9 cellular contexts compared by ENCODE assay signal in genomic region chr1:236282719-236283118, GRCh38. TPM values are rescaled to one million over a fixed set of nuclear protein-coding genes. Genes with fewer than 3 reads are reported as not detected.
DNase-seq lines count a peak whose midpoint lies in the region; ATAC-seq and TF ChIP-seq lines count a peak whose summit lies in the region.
"Had no signal": no experiment of that assay in that cellular context is flagged by ENCODE, and none has a peak within 500 bp of the region (broad histone marks: within the 10 kb centered on the region; RNA-seq: fewer than 3 reads in every experiment).

No MANE protein-coding gene starts in this region.

- H3K79me1 ChIP-seq in IMR-90 (ENCODE audit: low read depth in 1 of 2, low read length in 2 of 2): no peaks in the 10 kb centered on the region

- H2BK20ac ChIP-seq in IMR-90 (ENCODE audit: low read depth, low read length): no peak overlapping the region

- no peak overlapping the region for H4K8ac ChIP-seq in IMR-90 (ENCODE audit: low read depth in 2 of 2, low read length in 2 of 2)

- H3K4ac ChIP-seq in IMR-90 (ENCODE audit: low read depth, low read length): no peak overlapping the region

- H3K36me3 Mint-ChIP-seq in CD4-positive, CD25-positive, alpha-beta regulatory T cell: peaks cover 5% of the 10 kb centered on the region
- H3K36me3 Mint-ChIP-seq in central memory CD8-positive, alpha-beta T cell (ENCODE audit: insufficient read depth): peaks cover 4% of the 10 kb centered on the region
- no peaks in the 10 kb centered on the region for H3K36me3 Mint-ChIP-seq in natural killer cell treated with Interleukin-12 subunit alpha and Interleukin-12 subunit beta and Interleukin-15 and Interleukin-18, amount 100 ng/mL, for 72 hours

- H3K4me1 ChIP-seq in CD4-positive, CD25-positive, alpha-beta regulatory T cell (ENCODE audit: control insufficient read depth, insufficient read depth, low read length, poor library complexity, severe bottlenecking): peaks cover 20% of the 10 kb centered on the region
- H3K4me1 ChIP-seq in IMR-90 (ENCODE audit: control insufficient read depth, insufficient read depth, low read length): no peaks in the 10 kb centered on the region; the same call in 1 of the 2 replicates

- intact Hi-C loops in IMR-90 (cut with micrococcal nuclease): loop anchor here (2.0 to 5.0 kb wide), 3 partner anchors 140 to 240 kb away; partner anchors contain the start of genes GPR137B and LGALS8

- no peak overlapping the region for H3K23ac ChIP-seq in IMR-90 (ENCODE audit: low read depth, low read length)

- peaks cover 21 to 55% (median 43%) of the 10 kb centered on the region in 4 donors for H3K4me1 Mint-ChIP-seq in CD4-positive, CD25-positive, alpha-beta regulatory T cell
- peaks cover 30% of the 10 kb centered on the region for H3K4me1 Mint-ChIP-seq in central memory CD8-positive, alpha-beta T cell
- peaks cover 32 to 40% of the 10 kb centered on the region in 2 donors for H3K4me1 Mint-ChIP-seq in natural killer cell treated with Interleukin-12 subunit alpha and Interleukin-12 subunit beta and Interleukin-15 and Interleukin-18, amount 100 ng/mL, for 72 hours (ENCODE audit: low read depth in 2 of 2)

- H4K91ac ChIP-seq in IMR-90 (ENCODE audit: insufficient read depth, low read depth, low read length): no peak overlapping the region

- no peaks in the 10 kb centered on the region for H3K36me3 ChIP-seq in CD4-positive, CD25-positive, alpha-beta regulatory T cell (ENCODE audit: control insufficient read depth, insufficient read depth, low read length)
- H3K36me3 ChIP-seq in IMR-90 (ENCODE audit: control insufficient read depth, insufficient read depth, low read length): no peaks in the 10 kb centered on the region

- POLR2A ChIA-PET in IMR-90 (lab: Charles Lee; ENCODE audit: unreplicated experiment): no interaction called here

- H3K9ac ChIP-seq in IMR-90 (ENCODE audit: low read depth, low read length): no peak overlapping the region

- peaks cover 20% of the 10 kb centered on the region for H3K27me3 Mint-ChIP-seq in CD4-positive, CD25-positive, alpha-beta regulatory T cell
- H3K27me3 Mint-ChIP-seq in central memory CD8-positive, alpha-beta T cell: no peaks in the 10 kb centered on the region
- peaks cover 7 to 23% of the 10 kb centered on the region in 2 donors for H3K27me3 Mint-ChIP-seq in natural killer cell treated with Interleukin-12 subunit alpha and Interleukin-12 subunit beta and Interleukin-15 and Interleukin-18, amount 100 ng/mL, for 72 hours

- peak overlapping the region; percentile 93 to 95 (median 93) for H3K27ac Mint-ChIP-seq in CD4-positive, CD25-positive, alpha-beta regulatory T cell
- peak overlapping the region; percentile 68 for H3K27ac Mint-ChIP-seq in central memory CD8-positive, alpha-beta T cell (ENCODE audit: low read depth)
- H3K27ac Mint-ChIP-seq in natural killer cell treated with Interleukin-12 subunit alpha and Interleukin-12 subunit beta and Interleukin-15 and Interleukin-18, amount 100 ng/mL, for 72 hours: peak overlapping the region; percentile 11 to 34

- H3K4me3 Mint-ChIP-seq in CD4-positive, CD25-positive, alpha-beta regulatory T cell: peak overlapping the region; percentile 87 to 99 (median 96)
- H3K4me3 Mint-ChIP-seq in central memory CD8-positive, alpha-beta T cell: peak overlapping the region; percentile 90
- peak overlapping the region; percentile 85 for H3K4me3 Mint-ChIP-seq in natural killer cell treated with Interleukin-12 subunit alpha and Interleukin-12 subunit beta and Interleukin-15 and Interleukin-18, amount 100 ng/mL, for 72 hours

- H4K5ac ChIP-seq in IMR-90 (ENCODE audit: low read depth, low read length): no peak overlapping the region

- H3K9me3 Mint-ChIP-seq in CD4-positive, CD25-positive, alpha-beta regulatory T cell: peaks cover 0 to 2% (median 0%) of the 10 kb centered on the region in 7 donors
- H3K9me3 Mint-ChIP-seq in central memory CD8-positive, alpha-beta T cell: no peaks in the 10 kb centered on the region
- H3K9me3 Mint-ChIP-seq in natural killer cell treated with Interleukin-12 subunit alpha and Interleukin-12 subunit beta and Interleukin-15 and Interleukin-18, amount 100 ng/mL, for 72 hours: peaks cover 3% of the 10 kb centered on the region

- no peak overlapping the region for H2BK5ac ChIP-seq in IMR-90 (ENCODE audit: low read depth, low read length, poor library complexity, severe bottlenecking)

- no peak overlapping the region for H2AK5ac ChIP-seq in IMR-90 (ENCODE audit: low read depth, low read length)

- peak overlapping the region; percentile 80 for H3K27ac ChIP-seq in CD4-positive, CD25-positive, alpha-beta regulatory T cell (ENCODE audit: insufficient read depth, low read length, poor library complexity, severe bottlenecking)
- H3K27ac ChIP-seq in IMR-90 (ENCODE audit: insufficient read depth, low read length): no peak overlapping the region

- H3K18ac ChIP-seq in IMR-90 (ENCODE audit: low read depth, low read length): no peak overlapping the region

- no peak overlapping the region for H3K56ac ChIP-seq in IMR-90 (ENCODE audit: extremely low read depth, insufficient read depth, low read length)

- no peak overlapping the region for H2AK9ac ChIP-seq in IMR-90 (replicated peaks; ENCODE audit: low read depth, low read length, poor library complexity)

- dilution Hi-C loops in IMR-90 (cut with HindIII; ENCODE audit: low sequenced_read_pairs, unreplicated experiment): no loop called here

- H2BK120ac ChIP-seq in IMR-90 (ENCODE audit: low read depth, low read length): no peak overlapping the region

- no TSS peak for BruUV-seq in IMR-90 (replicated peaks; lab: Mats Ljungman, UMichigan)

- no peaks in the 10 kb centered on the region for H3K27me3 ChIP-seq in CD4-positive, CD25-positive, alpha-beta regulatory T cell (ENCODE audit: control insufficient read depth, insufficient read depth, low read length)
- H3K27me3 ChIP-seq in IMR-90 (ENCODE audit: control insufficient read depth, insufficient read depth, low read length): peaks cover 5% of the 10 kb centered on the region

- CTCF ChIA-PET in IMR-90 (lab: Yijun Ruan, JAX): no interaction called here

- H3K9me3 ChIP-seq in CD4-positive, CD25-positive, alpha-beta regulatory T cell (ENCODE audit: control insufficient read depth in 2 of 2, low read length in 2 of 2): no peaks in the 10 kb centered on the region
- H3K9me3 ChIP-seq in IMR-90 (ENCODE audit: control insufficient read depth, insufficient read depth, low read length): no peaks in the 10 kb centered on the region

- H3K4me2 ChIP-seq in IMR-90 (ENCODE audit: low read depth, low read length): peak overlapping the region; percentile 70

- no peak for ATAC-seq in CD4-positive, CD25-positive, alpha-beta regulatory T cell (ENCODE audit: low read depth in 2 of 2)
- ATAC-seq in IMR-90 (ENCODE audit: low read depth): no peak
- no peak for ATAC-seq in central memory CD8-positive, alpha-beta T cell (replicated peaks; ENCODE audit: extremely low read depth, poor library complexity, severe bottlenecking)
- no peak for ATAC-seq in natural killer cell treated with Interleukin-12 subunit alpha and Interleukin-12 subunit beta and Interleukin-15 and Interleukin-18, amount 100 ng/mL, for 72 hours

- H4K20me1 ChIP-seq in IMR-90 (ENCODE audit: insufficient read depth, low read length): no peaks in the 10 kb centered on the region

- H3K4me3 ChIP-seq in CD4-positive, CD25-positive, alpha-beta regulatory T cell (ENCODE audit: low read depth, low read length): peak overlapping the region; percentile 89
- H3K4me3 ChIP-seq in IMR-90 (ENCODE audit: insufficient read depth, low read depth, low read length): no peak overlapping the region

- H3K14ac ChIP-seq in IMR-90 (replicated peaks; ENCODE audit: low read depth, low read length): no peak overlapping the region

- no peak overlapping the region for H2AFZ ChIP-seq in IMR-90 (replicated peaks; ENCODE audit: low read length, poor library complexity)

- DNase-seq in CD4-positive, CD25-positive, alpha-beta regulatory T cell: no peak
- DNase-seq in IMR-90 (no peak), globus pallidus (ENCODE audit: low spot score) (no peak), GM20000 (ENCODE audit: low spot score) (no peak), medulla oblongata (ENCODE audit: extremely low spot score) (no peak)
- no peak for DNase-seq in central memory CD8-positive, alpha-beta T cell (ENCODE audit: low spot score in 2 of 2)
- no peak for DNase-seq in natural killer cell treated with Interleukin-12 subunit alpha and Interleukin-12 subunit beta and Interleukin-15 and Interleukin-18, amount 100 ng/mL, for 72 hours (ENCODE audit: low spot score)
- DNase-seq in activated CD4-positive, alpha-beta T cell treated with anti-CD3 and anti-CD28 coated beads for 48 hours: no peak
- DNase-seq: EL had no signal

- no peak for TF ChIP-seq CTCF in IMR-90 (conservative IDR thresholded peaks at IDR 0.05; ENCODE audit: low read depth, low read length)
- TF ChIP-seq CTCF in GM20000 (IDR thresholded peaks at IDR 0.05; ENCODE audit: extremely low read depth, missing control alignments): no peak

- no peak overlapping the region for H2BK15ac ChIP-seq in IMR-90 (ENCODE audit: low read depth, low read length)

- TF ChIP-seq RAD21 in IMR-90 (IDR thresholded peaks at IDR 0.05; ENCODE audit: low read length): no peak

- TF ChIP-seq POLR2A in IMR-90 (IDR thresholded peaks at IDR 0.05; ENCODE audit: low read depth, low read length): no peak

- in situ Hi-C loops in IMR-90 (cut with MboI; ENCODE audit: low sequenced_read_pairs): no loop called here

- WGBS in IMR-90 (ENCODE audit: extremely low coverage in 2 of 2, insufficient read length in 1 of 2), 2 experiments: no CpG with 5 or more reads among the region's 2 CpGs

- no peaks in the 10 kb centered on the region for H3K9me1 ChIP-seq in IMR-90 (ENCODE audit: insufficient read depth, low read length)

TF ChIP-seq in IMR-90, 13 proteins besides CTCF, POLR2A, EP300 and RAD21:
- TF ChIP-seq CEBPB (IDR thresholded peaks at IDR 0.05; ENCODE audit: low read depth, low read length) (no peak), BHLHE40 (IDR thresholded peaks at IDR 0.05; ENCODE audit: low read depth, low read length) (no peak)

RNA-seq across cellular contexts. Expression of gene ERO1B, which starts 1.0 kb away (rescaled TPM):
- 15.2 TPM for total RNA-seq in CD4-positive, CD25-positive, alpha-beta regulatory T cell
- polyA plus RNA-seq in CD4-positive, CD25-positive, alpha-beta regulatory T cell: 1 to 10 TPM; 2.4 to 4.3 (median 2.8) TPM
- total RNA-seq in IMR-90 (2012; rRNA removed): 0.54 and 1.7 TPM in 2 replicates
- polyA plus RNA-seq in IMR-90 (2012; rRNA removed): 0.52 and 0.60 TPM in 2 replicates
- 0.23 TPM in 2 replicates for polyA plus RNA-seq in IMR-90 (2012; cell fraction: cytosol; rRNA removed)
- polyA plus RNA-seq in IMR-90 (2012; cell fraction: nucleus; rRNA removed; ENCODE audit: low replicate concordance): 0.33 and 0.94 TPM in 2 replicates
- total RNA-seq in natural killer cell treated with Interleukin-12 subunit alpha and Interleukin-12 subunit beta and Interleukin-15 and Interleukin-18, amount 100 ng/mL, for 72 hours: 10 to 100 TPM in 1 of 2 donors, 1 to 10 TPM in 1; 7.3 to 14.3 TPM

Comparison
In these comparisons a context has a peak if more than half of its experiments do, and no peak if none do; other contexts are left out.
1. H3K27ac Mint-ChIP-seq: peak in every context shown above with its lines; median percentile 93 in CD4-positive, CD25-positive, alpha-beta regulatory T cell; 68 in central memory CD8-positive, alpha-beta T cell; 22 in natural killer cell treated with Interleukin-12 subunit alpha and Interleukin-12 subunit beta and Interleukin-15 and Interleukin-18, amount 100 ng/mL, for 72 hours.